In genomic region chr12:49332441-49332861, GRCh38 we compare ENCODE assay signal across 20 cellular contexts. TPM values are rescaled to one million over a fixed set of nuclear protein-coding genes. Genes with fewer than 3 reads are reported as not detected.
DNase-seq lines count a peak whose midpoint lies in the region; ATAC-seq and TF ChIP-seq lines count a peak whose summit lies in the region.
"Had no signal": no experiment of that assay in that cellular context is flagged by ENCODE, and none has a peak within 500 bp of the region (broad histone marks: within the 10 kb centered on the region; RNA-seq: fewer than 3 reads in every experiment).

No MANE protein-coding gene starts in this region.

- CTCF ChIA-PET in Caco-2 (lab: Charles Lee), result interaction anchor here (0.7 to 4.0 kb wide), 17 partner anchors 10 to 301 kb away, joined by 3 to 153 read pairs (median 19); partner anchors contain the start of genes DNAJC22, PRPH, SPATS2 and TROAP

- H3K27ac ChIP-seq in RWPE2 (ENCODE audit: poor library complexity, severe bottlenecking), result no peak overlapping the region
- H3K27ac ChIP-seq: BLaER1 had no signal

- BruUV-seq in Caco-2 (replicated peaks; lab: Mats Ljungman, UMichigan), result no TSS peak

- peaks cover 26% of the 10 kb centered on the region for H3K4me1 Mint-ChIP-seq in Caco-2 (ENCODE audit: low read depth, unreplicated experiment)

- no peaks in the 10 kb centered on the region for H3K9me3 ChIP-seq in Caco-2
- H3K9me3 ChIP-seq in RWPE2 (ENCODE audit: severe bottlenecking), result no peaks in the 10 kb centered on the region
- H3K9me3 ChIP-seq: BLaER1 had no signal

- H3K4me3 ChIP-seq in Caco-2 (ENCODE audit: low read depth, low read length), result no peak overlapping the region
- H3K4me3 ChIP-seq in RWPE2 (ENCODE audit: severe bottlenecking), result no peak overlapping the region
- H3K4me3 ChIP-seq: BLaER1 had no signal

- peaks cover 26% of the 10 kb centered on the region for H3K36me3 Mint-ChIP-seq in Caco-2 (ENCODE audit: insufficient read depth, unreplicated experiment)
- H3K36me3 Mint-ChIP-seq: memory B cell had no signal

- H3K4me1 ChIP-seq in Caco-2 (peaks cover 27% of the 10 kb centered on the region), RWPE2 (ENCODE audit: insufficient read depth, poor library complexity, severe bottlenecking) (no peaks in the 10 kb centered on the region)

- H3K36me3 ChIP-seq in Caco-2 (ENCODE audit: control insufficient read depth, insufficient read depth, low read length) (0 out of 2 replicates have a peak, but pooled peaks cover 2% of the 10 kb centered on the region), RWPE2 (ENCODE audit: low read depth) (peaks cover 23% of the 10 kb centered on the region)

- H3K27me3 Mint-ChIP-seq in Caco-2 (ENCODE audit: insufficient read depth, unreplicated experiment), result no peaks in the 10 kb centered on the region

- no peaks in the 10 kb centered on the region for H3K9me3 Mint-ChIP-seq in Caco-2 (ENCODE audit: unreplicated experiment)
- H3K9me3 Mint-ChIP-seq: activated CD4-positive, alpha-beta T cell treated with anti-CD3 and anti-CD28 coated beads, Interleukin-2, amount 10 ng/mL, durations not matched to agents 24 days and 14 days; memory B cell; stimulated activated naive B cell treated with anti-CD40 and anti-IgM and Interleukin-4, amounts not matched to agents 10 μg/mL and 1 μg/mL and 100 μg/mL, for 72 hours; T-helper 2 cell treated with Interferon-gamma antibody and Interleukin-4, amounts not matched to agents 5 μg/mL and 100 μg/mL, for 36 hours had no signal

- peak overlapping the region; percentile 77 for H3K27ac Mint-ChIP-seq in Caco-2 (ENCODE audit: unreplicated experiment)
- H3K27ac Mint-ChIP-seq: activated CD4-positive, alpha-beta T cell treated with anti-CD3 and anti-CD28 coated beads, Interleukin-2, amount 10 ng/mL, durations not matched to agents 24 days and 14 days; memory B cell; T-helper 2 cell treated with Interferon-gamma antibody and Interleukin-4, amounts not matched to agents 5 μg/mL and 100 μg/mL, for 36 hours had no signal

- no peak for DNase-seq in Caco-2
- peak; percentile 37 for DNase-seq in RWPE2 (ENCODE audit: low spot score)
- peak; percentile 52 for DNase-seq in islet precursor cell
- DNase-seq in sciatic nerve (ENCODE audit: low spot score), result peak; percentile 54
- DNase-seq in NCI-H526 (lab: John Stamatoyannopoulos, UW), result no peak
- DNase-seq in GM13977 (ENCODE audit: low spot score), result no peak
- DNase-seq in NCI-H1092 treated with DMSO at 0.1 percent for 48 hours (lab: John Stamatoyannopoulos, UW), result no peak
- DNase-seq: ACHN; activated CD4-positive, alpha-beta T cell treated with anti-CD3 and anti-CD28 coated beads, Interleukin-2, amount 10 ng/mL, durations not matched to agents 24 days and 14 days; activated naive CD4-positive, alpha-beta T cell treated with anti-CD3 and anti-CD28 coated beads, Interleukin-2, amount 50 U/mL, for 16 hours; NCI-H526 treated with DMSO at 0.1 percent for 48 hours; RPMI8226; stimulated activated CD4-positive, alpha-beta T cell treated with anti-CD3 and anti-CD28 coated beads, Interleukin-4, amount 100 ng/mL, for 1 hour; stimulated activated naive B cell treated with anti-CD40 and anti-IgM and Interleukin-4, amounts not matched to agents 10 μg/mL and 1 μg/mL and 100 μg/mL, for 72 hours had no signal

- H3K27me3 ChIP-seq in Caco-2 (replicated peaks; ENCODE audit: control insufficient read depth, insufficient read depth, low read length) (no peaks in the 10 kb centered on the region), RWPE2 (ENCODE audit: insufficient read depth, poor library complexity, severe bottlenecking) (peaks cover 7% of the 10 kb centered on the region)

- peak overlapping the region; percentile 18 for H3K4me3 Mint-ChIP-seq in Caco-2 (ENCODE audit: unreplicated experiment)

- intact Hi-C loops in Caco-2 (cut with micrococcal nuclease; ENCODE audit: unreplicated experiment) (no loop called here), sciatic nerve (cut with DNase I) (no loop called here)

- no peak for TF ChIP-seq CTCF in Caco-2 (IDR thresholded peaks at IDR 0.05; ENCODE audit: insufficient read depth in 1 of 2, low read depth in 1 of 2, low read length in 1 of 2, severe bottlenecking in 1 of 2, unreplicated experiment in 1 of 2)
- no peak for TF ChIP-seq CTCF in RWPE2 (IDR thresholded peaks at IDR 0.05; ENCODE audit: poor library complexity, severe bottlenecking)
- no peak for TF ChIP-seq CTCF in GM13977 (IDR thresholded peaks at IDR 0.05; ENCODE audit: extremely low read depth, insufficient read depth, missing control alignments)

- POLR2A ChIA-PET in Caco-2 (lab: Charles Lee), result interaction anchor here (1.0 to 2.7 kb wide), 3 partner anchors 9 to 15 kb away, joined by 3 to 30 read pairs (median 26); partner anchors contain the start of genes DNAJC22 and TROAP

- ATAC-seq in RWPE2 (ENCODE audit: low read depth) (no peak), sciatic nerve (no peak), HG03520 (IDR thresholded peaks at IDR 0.05; ENCODE audit: unreplicated experiment) (no peak)

- in situ Hi-C loops in GM13977 (cut with MboI; ENCODE audit: low pct_unique_long_range_greater_than_20kb, low sequenced_read_pairs, unreplicated experiment), result no loop called here

RNA-seq across cellular contexts. Expression of gene C1QL4, which starts 4.5 kb away (rescaled TPM):
- 2.6 and 3.6 TPM in 2 replicates for total RNA-seq in Caco-2 (2022)
- not detected for total RNA-seq in sciatic nerve
- total RNA-seq: activated CD4-positive, alpha-beta T cell treated with anti-CD3 and anti-CD28 coated beads, Interleukin-2, amount 10 ng/mL, durations not matched to agents 24 days and 14 days; cardiac septum had no signal

RNA-seq across cellular contexts. Expression of gene TROAP, which starts 9.4 kb away (rescaled TPM):
- 134 and 135 TPM in 2 replicates for total RNA-seq in Caco-2 (2022)
- total RNA-seq in sciatic nerve, result 0.58 TPM
- total RNA-seq: cardiac septum had no signal

RNA-seq across cellular contexts. Expression of gene DNAJC22, which starts 14.2 kb away (rescaled TPM):
- total RNA-seq in Caco-2 (2022), result 40.6 and 47.7 TPM in 2 replicates
- total RNA-seq in sciatic nerve, result not detected
- total RNA-seq: activated CD4-positive, alpha-beta T cell treated with anti-CD3 and anti-CD28 coated beads, Interleukin-2, amount 10 ng/mL, durations not matched to agents 24 days and 14 days had no signal

RNA-seq across cellular contexts. Expression of gene SPATS2, which starts 34.8 kb away (rescaled TPM):
- 43.1 and 48.9 TPM in 2 replicates for total RNA-seq in Caco-2 (2022)
- 14.8 TPM for total RNA-seq in sciatic nerve

RNA-seq across cellular contexts. Expression of gene PRPH, which starts 37.5 kb away (rescaled TPM):
- total RNA-seq in Caco-2 (2022), result 3.2 and 4.9 TPM in 2 replicates
- total RNA-seq in sciatic nerve, result 3.7 TPM
- total RNA-seq: dermis blood vessel endothelial cell had no signal

Comparison
In these comparisons a context has a peak if more than half of its experiments do, and no peak if none do; other contexts are left out.
1. DNase-seq: peak in RWPE2 (single experiment), islet precursor cell (single experiment) and sciatic nerve (single experiment); none in Caco-2 (0 of 2), NCI-H526 (0 of 2), GM13977 (single experiment) and NCI-H1092 treated with DMSO at 0.1 percent for 48 hours (single experiment).
2. RNA of gene TROAP, which starts 9.4 kb away (total RNA-seq): 134 to 135 TPM in Caco-2; 0.58 TPM in sciatic nerve (single experiment); every median in the first group is over 10 times any median in the second.
3. RNA of gene DNAJC22, which starts 14.2 kb away (total RNA-seq): 40.6 to 47.7 TPM in Caco-2; not detected in sciatic nerve (single experiment); every median in the first group is over 10 times any median in the second.